ENCODE assay signal across 1 cellular context in genomic region chr6:99282479-99283062, GRCh38.
TF ChIP-seq lines count a peak whose summit lies in the region.

No MANE protein-coding gene starts in this region.

TF ChIP-seq in HCT116, 20 proteins besides CTCF, POLR2A, EP300 and RAD21 (continued from another document):
- TF ChIP-seq SP1 (IDR thresholded peaks at IDR 0.05; ENCODE audit: low read depth), result no peak
- no peak for TF ChIP-seq POLR2AphosphoS5 (IDR thresholded peaks at IDR 0.05; ENCODE audit: low read depth, low read length)
